15 cellular contexts compared by ENCODE assay signal in genomic region chr1:7313081-7313546, GRCh38.
DNase-seq lines count a peak whose midpoint lies in the region; TF ChIP-seq lines count a peak whose summit lies in the region.
"Had no signal": no experiment of that assay in that cellular context is flagged by ENCODE, and none has a peak within 500 bp of the region (broad histone marks: within the 10 kb centered on the region; RNA-seq: fewer than 3 reads in every experiment).

No MANE protein-coding gene starts in this region.

- peak overlapping the region; percentile 48 for H2AFZ ChIP-seq in GM23248

- H3K4me2 ChIP-seq in GM23248 (ENCODE audit: unreplicated experiment) = no peak overlapping the region

- H3K4me3 ChIP-seq in GM23248 = no peak overlapping the region

- DNase-seq in GM23248 (peak; percentile 14), NCI-H748 (lab: John Stamatoyannopoulos, UW; ENCODE audit: unreplicated experiment) (peak; percentile 38), ecto neural progenitor cell (ENCODE audit: low spot score) (peak; percentile 36), neural crest cell (ENCODE audit: low read depth, low spot score) (peak; percentile 45), NCI-H187 treated with DMSO at 0.1 percent for 48 hours (lab: John Stamatoyannopoulos, UW) (no peak), HuH-7.5 (ENCODE audit: low spot score) (no peak), iPS-NIHi11 (ENCODE audit: low spot score) (no peak)
- no peak for DNase-seq in activated T-cell treated with anti-CD3 and anti-CD28 coated beads, Interleukin-2, amount 50 U/mL, for 24 hours
- DNase-seq: activated CD4-positive, alpha-beta T cell treated with anti-CD3 and anti-CD28 coated beads for 48 hours; CD4-positive, CD25-positive, alpha-beta regulatory T cell; effector CD8-positive, alpha-beta T cell; NCI-H1930 had no signal

- peak overlapping the region; percentile 28 for H3K4me3 Mint-ChIP-seq in neural crest cell
- H3K4me3 Mint-ChIP-seq in activated T-cell treated with anti-CD3 and anti-CD28 coated beads, Interleukin-2, amount 50 U/mL, for 24 hours = no peak overlapping the region
- H3K4me3 Mint-ChIP-seq: activated T-helper 1 cell treated with anti-CD3 and anti-CD28 coated beads, Interleukin-12 subunit alpha, Interleukin-12 subunit beta, Interleukin-2, Interleukin-4 antibody, amounts not matched to agents 30 ng/mL and 10 ng/mL and 1 ng/mL, durations not matched to agents 14 hours and 24 hours and 36 hours; CD4-positive, CD25-positive, alpha-beta regulatory T cell; nephron; T-helper 1 cell treated with Interleukin-12 subunit alpha and Interleukin-12 subunit beta and Interleukin-4 antibody, amounts not matched to agents 30 μg/mL and 1 μg/mL, for 36 hours had no signal

- H3K9me3 Mint-ChIP-seq in neural crest cell = no peaks in the 10 kb centered on the region
- peaks cover 7% of the 10 kb centered on the region for H3K9me3 Mint-ChIP-seq in activated T-cell treated with anti-CD3 and anti-CD28 coated beads, Interleukin-2, amount 50 U/mL, for 24 hours

- H3K4me1 ChIP-seq in GM23248 (ENCODE audit: insufficient read depth) = peaks cover 16% of the 10 kb centered on the region; the same call in 1 of the 2 replicates

- no peaks in the 10 kb centered on the region for H4K20me1 ChIP-seq in GM23248 (ENCODE audit: insufficient read depth)

- H3K27ac ChIP-seq in GM23248 = no peak overlapping the region; the same call in 1 of the 2 replicates

- H3K27me3 ChIP-seq in GM23248 (replicated peaks; ENCODE audit: insufficient read depth) = no peaks in the 10 kb centered on the region

- peaks cover 1% of the 10 kb centered on the region for H3K36me3 Mint-ChIP-seq in neural crest cell (ENCODE audit: low read depth)
- H3K36me3 Mint-ChIP-seq in activated T-cell treated with anti-CD3 and anti-CD28 coated beads, Interleukin-2, amount 50 U/mL, for 24 hours (ENCODE audit: low read depth) = no peaks in the 10 kb centered on the region
- H3K36me3 Mint-ChIP-seq: CD4-positive, CD25-positive, alpha-beta regulatory T cell had no signal

- H3K9me2 ChIP-seq in GM23248 (ENCODE audit: insufficient read depth) = no peaks in the 10 kb centered on the region

- WGBS in GM23248 (ENCODE audit: low coverage in 1 of 2, low lambda C conversion rate in 2 of 2, missing lambda C conversion rate in 2 of 2), 2 experiments = 58 to 69% methylated on average over 8 of the region's 8 CpGs

- no peaks in the 10 kb centered on the region for H3K79me2 ChIP-seq in GM23248 (ENCODE audit: insufficient read depth)

- in situ Hi-C loops in GM23248 (cut with MboI) = no loop called here

- TF ChIP-seq CTCF in neural crest cell (conservative IDR thresholded peaks at IDR 0.05) = no peak

- peaks cover 6% of the 10 kb centered on the region; the same call in 1 of the 2 replicates for H3F3A ChIP-seq in GM23248 (ENCODE audit: insufficient read depth)

- H3K36me3 ChIP-seq in GM23248 (ENCODE audit: low read depth) = no peaks in the 10 kb centered on the region

- no peak overlapping the region for H3K9ac ChIP-seq in GM23248

- no peaks in the 10 kb centered on the region for H3K9me3 ChIP-seq in GM23248 (ENCODE audit: low read depth)

- peak overlapping the region; percentile 59 for H3K27ac Mint-ChIP-seq in neural crest cell (ENCODE audit: unreplicated experiment)
- no peak overlapping the region for H3K27ac Mint-ChIP-seq in activated T-cell treated with anti-CD3 and anti-CD28 coated beads, Interleukin-2, amount 50 U/mL, for 24 hours
- H3K27ac Mint-ChIP-seq: activated T-helper 1 cell treated with anti-CD3 and anti-CD28 coated beads, Interleukin-12 subunit alpha, Interleukin-12 subunit beta, Interleukin-2, Interleukin-4 antibody, amounts not matched to agents 30 ng/mL and 10 ng/mL and 1 ng/mL, durations not matched to agents 14 hours and 24 hours and 36 hours; CD4-positive, CD25-positive, alpha-beta regulatory T cell; nephron; T-helper 1 cell treated with Interleukin-12 subunit alpha and Interleukin-12 subunit beta and Interleukin-4 antibody, amounts not matched to agents 30 μg/mL and 1 μg/mL, for 36 hours had no signal

- H3K4me1 Mint-ChIP-seq in neural crest cell = peaks cover 26% of the 10 kb centered on the region
- H3K4me1 Mint-ChIP-seq in activated T-cell treated with anti-CD3 and anti-CD28 coated beads, Interleukin-2, amount 50 U/mL, for 24 hours (ENCODE audit: low read depth) = no peaks in the 10 kb centered on the region
- H3K4me1 Mint-ChIP-seq: CD4-positive, CD25-positive, alpha-beta regulatory T cell had no signal

- H3K27me3 Mint-ChIP-seq in neural crest cell (ENCODE audit: low read depth) = no peaks in the 10 kb centered on the region
- peaks cover 41% of the 10 kb centered on the region for H3K27me3 Mint-ChIP-seq in activated T-cell treated with anti-CD3 and anti-CD28 coated beads, Interleukin-2, amount 50 U/mL, for 24 hours

Comparison
In these comparisons a context has a peak if more than half of its experiments do, and no peak if none do; other contexts are left out.
1. DNase-seq: peak in GM23248 (single experiment), NCI-H748 (single experiment), ecto neural progenitor cell (single experiment) and neural crest cell (single experiment); none in NCI-H187 treated with DMSO at 0.1 percent for 48 hours (single experiment), activated T-cell treated with anti-CD3 and anti-CD28 coated beads, Interleukin-2, amount 50 U/mL, for 24 hours (single experiment), HuH-7.5 (single experiment) and iPS-NIHi11 (single experiment).